In the genomic region with DNA sequence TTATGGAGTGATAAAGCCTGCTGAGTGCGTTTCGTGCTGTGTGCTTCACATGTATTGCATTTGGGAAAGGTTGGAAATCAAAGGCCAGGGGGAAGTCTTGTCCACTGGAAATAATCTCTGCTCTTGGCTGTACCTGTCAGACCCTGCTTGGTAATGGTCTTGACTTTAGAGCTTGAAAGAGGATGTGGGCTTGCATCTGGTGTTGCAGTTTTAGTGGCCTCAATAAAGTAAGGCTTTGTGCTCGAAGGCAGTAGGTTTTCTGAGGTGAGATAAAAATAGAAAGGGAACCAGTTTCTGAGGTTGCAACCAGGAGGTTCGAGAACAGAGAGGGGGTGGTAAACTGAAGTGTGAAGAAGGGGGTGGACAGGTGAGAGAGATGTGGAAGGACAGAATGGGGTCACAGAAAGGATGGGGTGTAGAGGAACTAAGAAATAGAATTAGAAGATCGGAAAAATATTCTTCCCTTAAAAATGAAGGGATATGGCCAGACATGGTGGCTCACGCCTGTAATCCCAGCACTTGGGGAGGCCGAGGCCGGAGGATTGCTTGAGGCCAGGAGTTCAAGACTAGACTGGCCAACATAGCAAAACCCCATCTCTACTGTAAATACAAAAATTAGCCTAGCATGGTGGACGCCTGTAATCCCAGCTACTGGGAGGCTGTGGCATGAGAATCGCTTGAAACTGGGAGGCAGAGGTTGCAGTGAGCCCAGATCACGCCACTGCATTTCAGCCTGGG, we compare ENCODE assay signal across 8 cellular contexts. TPM values are rescaled to one million over a fixed set of nuclear protein-coding genes. Genes with fewer than 3 reads are reported as not detected.
DNase-seq lines count a peak whose midpoint lies in the region; ATAC-seq, FAIRE-seq and TF ChIP-seq lines count a peak whose summit lies in the region.

No MANE protein-coding gene starts in this region.

- under 1% methylated on average over 11 of the region's 11 CpGs for WGBS in GM12878 (ENCODE audit: insufficient coverage, insufficient replicate concordance, low lambda C conversion rate, missing lambda C conversion rate)

- no peaks in the 10 kb centered on the region for H3K27me3 Mint-ChIP-seq in Calu3 (ENCODE audit: unreplicated experiment)

- H3K4me3 ChIP-seq in GM12878 = peak overlapping the region; percentile 71
- H3K4me3 ChIP-seq in mucosa of rectum (ENCODE audit: low read length in 2 of 2) = peak overlapping the region; percentile 97

- peaks cover 91% of the 10 kb centered on the region for H3K79me2 ChIP-seq in GM12878 (ENCODE audit: control insufficient read depth, insufficient read depth, low read length)

- RAD21 ChIA-PET in GM12878 (lab: Charles Lee; ENCODE audit: unreplicated experiment) = interaction anchor here (1.0 kb wide), 1 partner anchor 107 kb away, joined by 3 read pairs; no protein-coding TSS in a partner anchor

- H3K9me3 ChIP-seq in GM12878 (replicated peaks; ENCODE audit: control insufficient read depth, insufficient read depth, low read length) (no peaks in the 10 kb centered on the region; the same call in 1 of the 3 replicates), mucosa of rectum (ENCODE audit: control insufficient read depth in 2 of 2, low read length in 2 of 2) (no peaks in the 10 kb centered on the region)

- TF ChIP-seq RAD21 in GM12878 (IDR thresholded peaks at IDR 0.05; ENCODE audit: insufficient read depth, low read depth, low read length) = peak; percentile 8; the same call in 1 of the 2 replicates

- peaks cover 23% of the 10 kb centered on the region for H3K4me1 Mint-ChIP-seq in Calu3 (ENCODE audit: low read depth, unreplicated experiment)

- peaks cover 50% of the 10 kb centered on the region for H3K36me3 Mint-ChIP-seq in Calu3 (ENCODE audit: insufficient read depth, unreplicated experiment)

- intact Hi-C loops in Calu3 (cut with micrococcal nuclease; ENCODE audit: unreplicated experiment) (no loop called here), GM12878 (cut with micrococcal nuclease; ENCODE audit: unreplicated experiment) (loop anchor here (5.0 kb wide), 1 partner anchor 53 kb away; a partner anchor contains a TSS)

- FAIRE-seq in GM12878 (lab: Jason Lieb, UNC) = peak; percentile 99
- no peak for FAIRE-seq in HTR-8/SVneo (lab: Jason Lieb, UNC)

- in situ Hi-C loops in GM12878 (cut with MboI) = no loop called here

- BruUV-seq in Calu3 (replicated peaks; lab: Mats Ljungman, UMichigan) (no TSS peak), GM12878 (replicated peaks; lab: Mats Ljungman, UMichigan) (no TSS peak)

- peak; percentile 96 for TF ChIP-seq EP300 in GM12878 (IDR thresholded peaks at IDR 0.05; ENCODE audit: borderline replicate concordance in 1 of 2, control insufficient read depth in 1 of 2, low read depth in 2 of 2, low read length in 2 of 2)

- TF ChIP-seq POLR2A in GM12878 (IDR thresholded peaks at IDR 0.05; ENCODE audit: low read depth, low read length) = peak; percentile 78

- H3K4me3 Mint-ChIP-seq in Calu3 (ENCODE audit: low read depth, unreplicated experiment) = peak overlapping the region; percentile 93

- SMC1A ChIA-PET in GM12878 (lab: Charles Lee; ENCODE audit: uncharacterized antibody, unreplicated experiment) = interaction anchor here (1.0 to 1.4 kb wide), 3 partner anchors 10 to 107 kb away, joined by 4 to 6 read pairs (median 4); no protein-coding TSS in a partner anchor

- peak overlapping the region; percentile 99 for H3K4me2 ChIP-seq in GM12878 (ENCODE audit: control insufficient read depth, insufficient read depth)

- no peak for TF ChIP-seq CTCF in Calu3 (IDR thresholded peaks at IDR 0.05; ENCODE audit: unreplicated experiment)
- no peak for TF ChIP-seq CTCF in GM12878 (IDR thresholded peaks at IDR 0.05 in 2 of 3, conservative IDR thresholded peaks at IDR 0.05 in 1 of 3; ENCODE audit: control insufficient read depth in 2 of 3, extremely low read depth in 1 of 3, insufficient read depth in 1 of 3, low read depth in 3 of 3, low read length in 3 of 3)

- ATAC-seq in GM19328 (IDR thresholded peaks at IDR 0.05; ENCODE audit: unreplicated experiment) (peak; percentile 31), GM12878 (peak; percentile 70)

- H4K20me1 ChIP-seq in GM12878 (ENCODE audit: control insufficient read depth, insufficient read depth) = no peaks in the 10 kb centered on the region; the same call in 1 of the 2 replicates

- H3K27ac ChIP-seq in GM12878 (ENCODE audit: control insufficient read depth, insufficient read depth) (peak overlapping the region; percentile 100), mucosa of rectum (ENCODE audit: low read depth in 2 of 2, low read length in 2 of 2) (peak overlapping the region; percentile 94 to 97)

- H3K4me1 ChIP-seq in GM12878 (ENCODE audit: control insufficient read depth, insufficient read depth, low read length) (peaks cover 27% of the 10 kb centered on the region), mucosa of rectum (ENCODE audit: control insufficient read depth in 2 of 2, insufficient read depth in 2 of 2, low read length in 2 of 2) (peaks cover 22 to 24% of the 10 kb centered on the region in 2 donors)

- H3K36me3 ChIP-seq in GM12878 (ENCODE audit: control insufficient read depth in 2 of 2, insufficient read depth in 2 of 2, low read length in 1 of 2) (no peaks in the 10 kb centered on the region; a peak in 1 of 4 replicates), mucosa of rectum (ENCODE audit: control insufficient read depth in 2 of 2, insufficient read depth in 2 of 2, low read length in 2 of 2) (no peaks in the 10 kb centered on the region)

- no peaks in the 10 kb centered on the region for H3K27me3 ChIP-seq in GM12878 (replicated peaks in 1 of 2; ENCODE audit: control insufficient read depth in 2 of 2, insufficient read depth in 2 of 2, low read length in 1 of 2)
- H3K27me3 ChIP-seq in mucosa of rectum (ENCODE audit: control insufficient read depth in 2 of 2, insufficient read depth in 2 of 2, low read length in 2 of 2) = no peaks in the 10 kb centered on the region

- H3K9me3 Mint-ChIP-seq in Calu3 (ENCODE audit: low read depth, unreplicated experiment) = peaks cover 3% of the 10 kb centered on the region

- H3K27ac Mint-ChIP-seq in Calu3 (ENCODE audit: unreplicated experiment) = peak overlapping the region; percentile 25

- no peak for DNase-seq in Calu3
- DNase-seq in Kasumi-1 (lab: John Stamatoyannopoulos, UW) = peak; percentile 59 to 62
- peak; percentile 96 for DNase-seq in GM12878 (ENCODE audit: low read depth, low spot score)
- no peak for DNase-seq in HTR-8/SVneo (ENCODE audit: insufficient read length, low spot score)
- no peak for DNase-seq in H4 (ENCODE audit: low spot score)
- no peak for DNase-seq in HuH-7.5 (ENCODE audit: low spot score)

- peak overlapping the region; percentile 100 for H3K9ac ChIP-seq in GM12878 (ENCODE audit: control insufficient read depth, insufficient read depth, low read length)
- H3K9ac ChIP-seq in mucosa of rectum (ENCODE audit: low read depth in 1 of 2, low read length in 2 of 2) = peak overlapping the region; percentile 89 to 93

- CTCF ChIA-PET in Calu3 (lab: Charles Lee) = no interaction called here
- CTCF ChIA-PET in GM12878 (lab: Yijun Ruan, JAX) = interaction anchor here (0.9 to 1.5 kb wide), 4 partner anchors 25 to 199 kb away, joined by 3 to 7 read pairs (median 4); no protein-coding TSS in a partner anchor

- POLR2A ChIA-PET in GM12878 (lab: Charles Lee) = interaction anchor here (0.7 to 2.1 kb wide), 7 partner anchors 29 to 527 kb away, joined by 3 to 7 read pairs (median 5); a partner anchor contains a TSS

- no peak overlapping the region; the same call in 1 of the 2 replicates for H2AFZ ChIP-seq in GM12878 (ENCODE audit: control insufficient read depth, low read depth, low read length)

RNA-seq across cellular contexts. Expression of a gene that starts 1.5 kb away (rescaled TPM):
- total RNA-seq in Calu3 (2022) = 57.4 and 61.1 TPM in 2 replicates
- total RNA-seq in GM12878 (2013; cell fraction: nucleolus; rRNA removed) = 576 and 594 TPM in 2 replicates
- 40.7 and 49.1 TPM in 2 replicates for total RNA-seq in GM12878 (2014; rRNA removed)
- total RNA-seq in GM12878 (2014; rRNA removed; fragmentation: Illumina TruSeq; extraction: Trizol) = 50.5 and 59.0 TPM in 2 replicates
- 55.7 and 56.5 TPM in 2 replicates for total RNA-seq in GM12878 (2021)
- 19.4 TPM for polyA plus RNA-seq in GM12878 (2011; ENCODE audit: low read depth)
- 98.3 and 138 TPM in 2 replicates for polyA plus RNA-seq in GM12878 (2011; rRNA removed)
- 38.8 and 40.0 TPM in 2 replicates for polyA plus RNA-seq in GM12878 (2011; cell fraction: cytosol; rRNA removed)
- 99.7 and 103 TPM in 2 replicates for polyA plus RNA-seq in GM12878 (2011; cell fraction: nucleus; rRNA removed)
- polyA plus RNA-seq in GM12878 (2012) = 25.9 and 33.0 TPM in 2 replicates
- 40.4 and 51.5 TPM in 2 replicates for polyA plus RNA-seq in GM12878 (2014; fragmentation: Illumina TruSeq; extraction: Trizol)
- 10 to 100 TPM; 17.0 to 19.1 TPM for polyA plus RNA-seq in GM12878 (2014; fragmentation: Nextera tagmentation; extraction: Ambion mirVana)
- 38.3 and 45.2 TPM in 2 replicates for polyA plus RNA-seq in GM12878 (2014; rRNA removed)
- polyA plus RNA-seq in GM12878 (2016; fragmentation: Nextera tagmentation; extraction: Ambion mirVana) = 10 to 100 TPM; 34.6 to 38.8 TPM
- polyA minus RNA-seq in GM12878 (2011; rRNA and poly(A)+ RNA removed) = 70.4 and 80.5 TPM in 2 replicates
- 21.6 and 38.6 TPM in 2 replicates for polyA minus RNA-seq in GM12878 (2011; cell fraction: cytosol; rRNA and poly(A)+ RNA removed)
- polyA minus RNA-seq in GM12878 (2011; cell fraction: nucleus; rRNA and poly(A)+ RNA removed) = 43.3 and 65.3 TPM in 2 replicates
- total RNA-seq in H4 (2014; rRNA removed; shearing (Covaris generic)) = 25.2 and 29.1 TPM in 2 replicates

RNA-seq across cellular contexts. Expression of a gene that starts 1.8 kb away (rescaled TPM):
- total RNA-seq in Calu3 (2022) (186 and 188 TPM in 2 replicates), GM12878 (2014; rRNA removed) (169 and 170 TPM in 2 replicates), GM12878 (2014; rRNA removed; fragmentation: Illumina TruSeq; extraction: Trizol) (113 TPM in 2 replicates), GM12878 (2021) (158 and 159 TPM in 2 replicates)
- 140 and 147 TPM in 2 replicates for total RNA-seq in GM12878 (2013; cell fraction: nucleolus; rRNA removed)
- polyA plus RNA-seq in GM12878 (2011; ENCODE audit: low read depth) = 150 TPM
- polyA plus RNA-seq in GM12878 (2011; rRNA removed) (82.0 and 85.6 TPM in 2 replicates), GM12878 (2014; fragmentation: Illumina TruSeq; extraction: Trizol) (179 and 220 TPM in 2 replicates), GM12878 (2014; fragmentation: Nextera tagmentation; extraction: Ambion mirVana) (10 to 100 TPM; 39.9 to 66.4 TPM), GM12878 (2014; rRNA removed) (112 and 129 TPM in 2 replicates), GM12878 (2016; fragmentation: Nextera tagmentation; extraction: Ambion mirVana) (100 to 1,000 TPM; 193 to 202 TPM)
- 64.5 and 86.8 TPM in 2 replicates for polyA plus RNA-seq in GM12878 (2011; cell fraction: cytosol; rRNA removed)
- polyA plus RNA-seq in GM12878 (2011; cell fraction: nucleus; rRNA removed) = 113 and 117 TPM in 2 replicates
- 119 and 138 TPM in 2 replicates for polyA plus RNA-seq in GM12878 (2012)
- polyA minus RNA-seq in GM12878 (2011; rRNA and poly(A)+ RNA removed) = 92.7 and 110 TPM in 2 replicates
- 45.7 and 53.5 TPM in 2 replicates for polyA minus RNA-seq in GM12878 (2011; cell fraction: cytosol; rRNA and poly(A)+ RNA removed)
- polyA minus RNA-seq in GM12878 (2011; cell fraction: nucleus; rRNA and poly(A)+ RNA removed) = 34.2 and 41.5 TPM in 2 replicates
- 136 and 168 TPM in 2 replicates for total RNA-seq in H4 (2014; rRNA removed; shearing (Covaris generic))

RNA-seq across cellular contexts. Expression of a gene that starts 51.7 kb away (rescaled TPM):
- total RNA-seq in Calu3 (2022) = 0.15 TPM in 1 of 2 replicates, not detected in the other
- not detected in 2 replicates for total RNA-seq in GM12878 (2013; cell fraction: nucleolus; rRNA removed)
- not detected in 2 replicates for total RNA-seq in GM12878 (2014; rRNA removed)
- total RNA-seq in GM12878 (2014; rRNA removed; fragmentation: Illumina TruSeq; extraction: Trizol) = not detected in 2 replicates
- not detected in 2 replicates for total RNA-seq in GM12878 (2021)
- polyA plus RNA-seq in GM12878 (2011; ENCODE audit: low read depth) = 0.35 TPM
- polyA plus RNA-seq in GM12878 (2011; rRNA removed) = 0.23 and 0.36 TPM in 2 replicates
- 0.05 TPM in 1 of 2 replicates, not detected in the other for polyA plus RNA-seq in GM12878 (2011; cell fraction: cytosol; rRNA removed)
- 1.3 and 1.6 TPM in 2 replicates for polyA plus RNA-seq in GM12878 (2011; cell fraction: nucleus; rRNA removed)
- 0.39 and 0.55 TPM in 2 replicates for polyA plus RNA-seq in GM12878 (2012)
- 0.01 TPM in 1 of 2 replicates, not detected in the other for polyA plus RNA-seq in GM12878 (2014; fragmentation: Illumina TruSeq; extraction: Trizol)
- under 1 TPM; 0.14 to 0.26 TPM for polyA plus RNA-seq in GM12878 (2014; fragmentation: Nextera tagmentation; extraction: Ambion mirVana)
- polyA plus RNA-seq in GM12878 (2014; rRNA removed) = not detected in 2 replicates
- polyA plus RNA-seq in GM12878 (2016; fragmentation: Nextera tagmentation; extraction: Ambion mirVana) = under 1 TPM; 0.11 to 0.29 TPM
- polyA minus RNA-seq in GM12878 (2011; rRNA and poly(A)+ RNA removed) = 0.10 TPM in 1 of 2 replicates, not detected in the other
- polyA minus RNA-seq in GM12878 (2011; cell fraction: cytosol; rRNA and poly(A)+ RNA removed) = not detected in 2 replicates
- not detected in 2 replicates for polyA minus RNA-seq in GM12878 (2011; cell fraction: nucleus; rRNA and poly(A)+ RNA removed)
- total RNA-seq in H4 (2014; rRNA removed; shearing (Covaris generic)) = 0.12 and 0.15 TPM in 2 replicates

Comparison
In these comparisons a context has a peak if more than half of its experiments do, and no peak if none do; other contexts are left out.
1. DNase-seq: peak in Kasumi-1 (2 of 2) and GM12878 (single experiment); none in Calu3 (single experiment), HTR-8/SVneo (single experiment), H4 (single experiment) and HuH-7.5 (single experiment).